21 cellular contexts compared by ENCODE assay signal in genomic region chr1:184576822-184577790, GRCh38.
DNase-seq lines count a peak whose midpoint lies in the region; ATAC-seq and TF ChIP-seq lines count a peak whose summit lies in the region.
"Had no signal": no experiment of that assay in that cellular context is flagged by ENCODE, and none has a peak within 500 bp of the region (broad histone marks: within the 10 kb centered on the region; RNA-seq: fewer than 3 reads in every experiment).

No MANE protein-coding gene starts in this region.

- peaks cover 5% of the 10 kb centered on the region for H3K9me3 Mint-ChIP-seq in central memory CD8-positive, alpha-beta T cell
- H3K9me3 Mint-ChIP-seq: activated T-helper 2 cell treated with anti-CD3 and anti-CD28 coated beads, Interferon-gamma antibody, Interleukin-2, Interleukin-4, amounts not matched to agents 10 μg/mL and 5 μg/mL and 100 μg/mL, durations not matched to agents 14 hours and 24 hours and 36 hours had no signal

- no peaks in the 10 kb centered on the region for H3K27me3 Mint-ChIP-seq in central memory CD8-positive, alpha-beta T cell
- H3K27me3 Mint-ChIP-seq: CD8-positive, alpha-beta memory T cell had no signal

- ATAC-seq in central memory CD8-positive, alpha-beta T cell (replicated peaks; ENCODE audit: extremely low read depth, poor library complexity, severe bottlenecking), result no peak
- ATAC-seq in omental fat pad (ENCODE audit: low FRiP score) (peak; percentile 48), HG03354 (IDR thresholded peaks at IDR 0.05; ENCODE audit: poor library complexity, severe bottlenecking, unreplicated experiment) (no peak)

- no peak for DNase-seq in central memory CD8-positive, alpha-beta T cell (ENCODE audit: low spot score in 2 of 2)
- DNase-seq in globus pallidus (ENCODE audit: low spot score) (peak; percentile 12), omental fat pad (ENCODE audit: low spot score) (no peak), NCI-H524 (lab: John Stamatoyannopoulos, UW) (no peak)
- no peak for DNase-seq in activated CD4-positive, alpha-beta T cell treated with anti-CD3 and anti-CD28 coated beads for 1 hour
- DNase-seq: activated CD4-positive, alpha-beta T cell treated with anti-CD3 and anti-CD28 coated beads for 4 hours; adrenal gland; CD8-positive, alpha-beta memory T cell; DMS79; IMR-90; MG63; NCI-H146; NCI-H2171 treated with DMSO at 0.1 percent for 48 hours; stimulated activated CD4-positive, alpha-beta T cell treated with anti-CD3 and anti-CD28 coated beads, Interleukin-2, amount 100 ng/mL, for 48 hours had no signal

- no peak for TF ChIP-seq CTCF in omental fat pad (IDR thresholded peaks at IDR 0.05)

- 95% methylated on average over 13 of the region's 13 CpGs for WGBS in thymus

- H3K36me3 Mint-ChIP-seq in central memory CD8-positive, alpha-beta T cell (ENCODE audit: insufficient read depth), result peaks cover 7% of the 10 kb centered on the region

- H3K4me1 ChIP-seq in thymus (ENCODE audit: control insufficient read depth, insufficient read depth, low read length), result no peaks in the 10 kb centered on the region
- H3K4me1 ChIP-seq: HAP-1 had no signal

- no peak overlapping the region for H3K4me3 ChIP-seq in thymus (ENCODE audit: low read length)
- H3K4me3 ChIP-seq: adrenal gland, cardiac muscle cell, HAP-1, MG63, skin epidermis had no signal

- H3K4me3 Mint-ChIP-seq in central memory CD8-positive, alpha-beta T cell, result no peak overlapping the region
- H3K4me3 Mint-ChIP-seq: CD8-positive, alpha-beta memory T cell had no signal

- H3K27ac Mint-ChIP-seq in central memory CD8-positive, alpha-beta T cell (ENCODE audit: low read depth), result peak overlapping the region; percentile 44
- H3K27ac Mint-ChIP-seq: activated T-helper 2 cell treated with anti-CD3 and anti-CD28 coated beads, Interferon-gamma antibody, Interleukin-2, Interleukin-4, amounts not matched to agents 10 μg/mL and 5 μg/mL and 100 μg/mL, durations not matched to agents 14 hours and 24 hours and 36 hours had no signal

- H3K4me1 Mint-ChIP-seq in central memory CD8-positive, alpha-beta T cell, result peaks cover 24% of the 10 kb centered on the region
- H3K4me1 Mint-ChIP-seq: CD8-positive, alpha-beta memory T cell had no signal

- no peaks in the 10 kb centered on the region for H3K9me3 ChIP-seq in thymus (ENCODE audit: control insufficient read depth)
- H3K9me3 ChIP-seq: adrenal gland, HAP-1, MG63 had no signal

- no peaks in the 10 kb centered on the region for H3K36me3 ChIP-seq in thymus (ENCODE audit: control insufficient read depth, insufficient read depth)
- H3K36me3 ChIP-seq: adrenal gland, cardiac muscle cell, HAP-1, MG63 had no signal

- no peaks in the 10 kb centered on the region for H3K27me3 ChIP-seq in thymus (ENCODE audit: control insufficient read depth, insufficient read depth)
- H3K27me3 ChIP-seq: adrenal gland, cardiac muscle cell, MG63 had no signal

- peak overlapping the region; percentile 42 for H3K27ac ChIP-seq in thymus (ENCODE audit: low read depth)
- H3K27ac ChIP-seq: adrenal gland, cardiac muscle cell, HL-60 had no signal
